9 cellular contexts compared by ENCODE assay signal in genomic region chr4:151012836-151013235, GRCh38. TPM values are rescaled to one million over a fixed set of nuclear protein-coding genes. Genes with fewer than 3 reads are reported as not detected.
A peak's percentile ranks its signal among the peaks of the same experiment; 100 is the strongest.
DNase-seq lines count a peak whose midpoint lies in the region; ATAC-seq, FAIRE-seq and TF ChIP-seq lines count a peak whose summit lies in the region.
"Had no signal": no experiment of that assay in that cellular context is flagged by ENCODE, and none has a peak within 500 bp of the region (broad histone marks: within the 10 kb centered on the region; RNA-seq: fewer than 3 reads in every experiment).

No MANE protein-coding gene starts in this region.

- ATAC-seq in HG02678 (IDR thresholded peaks at IDR 0.05; ENCODE audit: unreplicated experiment): no peak
- no peak for ATAC-seq in GM21619 (IDR thresholded peaks at IDR 0.05; ENCODE audit: unreplicated experiment)
- ATAC-seq in GM21529 (IDR thresholded peaks at IDR 0.05; ENCODE audit: unreplicated experiment): no peak

- H3K27ac ChIP-seq in small intestine (ENCODE audit: low read depth in 1 of 2, low read length in 1 of 2): no peak overlapping the region

- H3K4me1 ChIP-seq in small intestine (ENCODE audit: control insufficient read depth in 2 of 2, insufficient read depth in 1 of 2, low read depth in 1 of 2, low read length in 1 of 2): peaks cover 0 to 9% of the 10 kb centered on the region in 2 donors

- no peaks in the 10 kb centered on the region for H3K9me3 ChIP-seq in small intestine (ENCODE audit: control insufficient read depth, low read depth)

- no peaks in the 10 kb centered on the region for H3K27me3 ChIP-seq in small intestine (ENCODE audit: control insufficient read depth in 2 of 2, insufficient read depth in 2 of 2, low read length in 2 of 2)

- 4 to 36% (median 23%) methylated on average over 8 of the region's 8 CpGs for WGBS in small intestine, 3 donors

- no peaks in the 10 kb centered on the region for H3K36me3 ChIP-seq in small intestine (ENCODE audit: control insufficient read depth in 2 of 2, insufficient read depth in 2 of 2, low read length in 2 of 2)

- no peak for TF ChIP-seq CTCF in epithelial cell of esophagus (IDR thresholded peaks at IDR 0.05; ENCODE audit: insufficient read depth, low read depth, low read length, missing control alignments)

- peak; percentile 8 for DNase-seq in SIG-M5 treated with dmso at 0.1 percent for 504 hours (lab: John Stamatoyannopoulos, UW; ENCODE audit: unreplicated experiment)
- DNase-seq in SIG-M5 (lab: John Stamatoyannopoulos, UW): no peak
- peak; percentile 84 for DNase-seq in RKO (ENCODE audit: low spot score)
- DNase-seq in epithelial cell of esophagus (ENCODE audit: low read depth): peak; percentile 72
- peak; percentile 72 for DNase-seq in small intestine
- DNase-seq: AML-193 had no signal

- H3K4me3 ChIP-seq in epithelial cell of esophagus (ENCODE audit: low read length): peak overlapping the region; percentile 82
- H3K4me3 ChIP-seq in small intestine (ENCODE audit: low read depth in 1 of 2, low read length in 2 of 2): peak overlapping the region in 1 of 2 donors; percentile 31

- FAIRE-seq in small intestine (lab: Jason Lieb, UNC): no peak

RNA-seq across cellular contexts. Expression of gene LRBA, which starts 2.2 kb away (rescaled TPM):
- polyA plus RNA-seq in small intestine: 10 to 100 TPM; 14.9 to 22.5 (median 16.8) TPM
